In the genomic region with DNA sequence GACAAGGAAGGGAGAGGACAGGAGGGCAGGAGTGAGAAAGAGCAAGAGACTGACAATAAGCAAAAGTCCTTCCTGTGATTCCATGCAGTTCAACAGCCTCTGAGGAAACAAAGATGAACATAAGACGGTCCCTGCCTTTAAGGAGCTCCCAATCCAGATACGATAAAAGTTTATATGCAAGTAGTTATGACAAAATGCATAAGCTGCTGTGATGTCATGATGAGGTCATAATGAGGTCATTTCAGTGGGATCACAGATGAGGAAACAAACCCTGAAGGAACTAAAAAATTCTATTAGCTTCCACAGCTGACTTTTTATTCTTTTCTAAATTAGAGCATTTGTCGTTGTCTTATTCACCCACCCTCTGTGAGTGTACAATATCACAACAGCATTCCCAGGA, we compare ENCODE assay signal across 24 cellular contexts.
DNase-seq lines count a peak whose midpoint lies in the region; ATAC-seq, FAIRE-seq and TF ChIP-seq lines count a peak whose summit lies in the region.
"Had no signal": no experiment of that assay in that cellular context is flagged by ENCODE, and none has a peak within 500 bp of the region (broad histone marks: within the 10 kb centered on the region; RNA-seq: fewer than 3 reads in every experiment).

No MANE protein-coding gene starts in this region.

- intact Hi-C loops in endothelial cell of umbilical vein (cut with micrococcal nuclease): no loop called here
- intact Hi-C loops in Caco-2 (cut with micrococcal nuclease; ENCODE audit: unreplicated experiment): no loop called here

- H3K4me3 Mint-ChIP-seq in T-helper 1 cell treated with Interleukin-12 subunit alpha and Interleukin-12 subunit beta and Interleukin-4 antibody, amounts not matched to agents 30 μg/mL and 1 μg/mL, for 36 hours: no peak overlapping the region
- H3K4me3 Mint-ChIP-seq in T-helper 17 cell (no peak overlapping the region), Caco-2 (ENCODE audit: unreplicated experiment) (no peak overlapping the region)
- H3K4me3 Mint-ChIP-seq: CD4-positive, alpha-beta memory T cell; GM23338 had no signal

- H3K9me1 ChIP-seq in endothelial cell of umbilical vein (replicated peaks; ENCODE audit: control insufficient read depth, extremely low read depth, insufficient read depth, low read length): no peaks in the 10 kb centered on the region

- DNase-seq in T-helper 1 cell (no peak), NB4 (ENCODE audit: low read depth) (peak; percentile 6), T-helper 17 cell (no peak), endothelial cell of umbilical vein (ENCODE audit: low read depth, low spot score) (no peak), Caco-2 (no peak), retina (no peak), NCI-H510A (lab: John Stamatoyannopoulos, UW) (no peak)
- DNase-seq: 8988T; ACHN; AML-193; BE2C; CD4-positive, alpha-beta memory T cell; COR-L47; DMS53; DMS79 treated with DMSO at 0.1 percent for 48 hours; GF-D8 had no signal

- CTCF ChIA-PET in endothelial cell of umbilical vein (lab: Charles Lee): no interaction called here
- CTCF ChIA-PET in Caco-2 (lab: Charles Lee): no interaction called here

- no peak for FAIRE-seq in endothelial cell of umbilical vein (lab: Jason Lieb, UNC)
- FAIRE-seq: A549, GM12891, GM18507, H54 had no signal

- no TSS peak for BruUV-seq in endothelial cell of umbilical vein (replicated peaks; lab: Mats Ljungman, UMichigan)
- BruUV-seq in Caco-2 (replicated peaks; lab: Mats Ljungman, UMichigan): no TSS peak

- TF ChIP-seq POLR2A in NB4 (IDR thresholded peaks at IDR 0.05; ENCODE audit: extremely low read depth, insufficient read length) (no peak), endothelial cell of umbilical vein (IDR thresholded peaks at IDR 0.05; ENCODE audit: low read depth, low read length) (no peak)

- no peak for ATAC-seq in T-helper 17 cell
- ATAC-seq: A549, GM23338 had no signal

- H3K27ac Mint-ChIP-seq in T-helper 1 cell treated with Interleukin-12 subunit alpha and Interleukin-12 subunit beta and Interleukin-4 antibody, amounts not matched to agents 30 μg/mL and 1 μg/mL, for 36 hours: peak overlapping the region; percentile 9
- peak overlapping the region; percentile 56 for H3K27ac Mint-ChIP-seq in T-helper 17 cell
- no peak overlapping the region for H3K27ac Mint-ChIP-seq in Caco-2 (ENCODE audit: unreplicated experiment)
- H3K27ac Mint-ChIP-seq: GM23338 had no signal

- H4K20me1 ChIP-seq in endothelial cell of umbilical vein (replicated peaks; ENCODE audit: control insufficient read depth, extremely low read depth, insufficient read depth, low read length): no peaks in the 10 kb centered on the region
- H4K20me1 ChIP-seq: BLaER1 treated with 17β-estradiol and CSF1 and Interleukin-3, amounts not matched to agents 10 nM and 100 nM had no signal

- H3K4me1 ChIP-seq in endothelial cell of umbilical vein (ENCODE audit: control insufficient read depth, extremely low read depth, insufficient read depth, low read length) (no peaks in the 10 kb centered on the region), Caco-2 (no peaks in the 10 kb centered on the region)
- H3K4me1 ChIP-seq: A549, BE2C had no signal

- no peaks in the 10 kb centered on the region for H3K9me3 Mint-ChIP-seq in T-helper 1 cell treated with Interleukin-12 subunit alpha and Interleukin-12 subunit beta and Interleukin-4 antibody, amounts not matched to agents 30 μg/mL and 1 μg/mL, for 36 hours
- no peaks in the 10 kb centered on the region for H3K9me3 Mint-ChIP-seq in Caco-2 (ENCODE audit: unreplicated experiment)
- H3K9me3 Mint-ChIP-seq: GM23338 had no signal

- peaks cover 17% of the 10 kb centered on the region for H3K27me3 Mint-ChIP-seq in T-helper 1 cell treated with Interleukin-12 subunit alpha and Interleukin-12 subunit beta and Interleukin-4 antibody, amounts not matched to agents 30 μg/mL and 1 μg/mL, for 36 hours (ENCODE audit: low read depth)
- H3K27me3 Mint-ChIP-seq in T-helper 17 cell (peaks cover 2% of the 10 kb centered on the region), Caco-2 (ENCODE audit: insufficient read depth, unreplicated experiment) (no peaks in the 10 kb centered on the region)
- H3K27me3 Mint-ChIP-seq: CD4-positive, alpha-beta memory T cell had no signal

- H3K4me3 ChIP-seq in NB4 (ENCODE audit: low read depth, low read length) (no peak overlapping the region), endothelial cell of umbilical vein (replicated peaks in 1 of 3; ENCODE audit: insufficient read depth in 1 of 3, low read depth in 1 of 3, low read length in 3 of 3) (no peak overlapping the region), Caco-2 (ENCODE audit: low read depth, low read length) (no peak overlapping the region)
- H3K4me3 ChIP-seq: A549; BLaER1 treated with 17β-estradiol and CSF1 and Interleukin-3, amounts not matched to agents 10 nM and 100 nM; GM23338; HAP-1 had no signal

- no peak overlapping the region for H3K27ac ChIP-seq in endothelial cell of umbilical vein (ENCODE audit: insufficient read depth, low read depth, low read length)
- H3K27ac ChIP-seq: A549; BLaER1 treated with 17β-estradiol and CSF1 and Interleukin-3, amounts not matched to agents 10 nM and 100 nM had no signal

- H3K9me3 ChIP-seq in T-helper 17 cell (ENCODE audit: control insufficient read depth, low read length, poor library complexity, severe bottlenecking) (no peaks in the 10 kb centered on the region), endothelial cell of umbilical vein (replicated peaks; ENCODE audit: control insufficient read depth, insufficient read depth, low read length) (no peaks in the 10 kb centered on the region), Caco-2 (no peaks in the 10 kb centered on the region)
- H3K9me3 ChIP-seq: A549; BE2C; BLaER1 treated with 17β-estradiol and CSF1 and Interleukin-3, amounts not matched to agents 10 nM and 100 nM; HAP-1 had no signal

- TF ChIP-seq CTCF in NB4 (IDR thresholded peaks at IDR 0.05; ENCODE audit: low read depth, low read length) (no peak), endothelial cell of umbilical vein (IDR thresholded peaks at IDR 0.05; ENCODE audit: extremely low read depth in 1 of 2, insufficient read depth in 1 of 2, low read depth in 1 of 2, low read length in 2 of 2) (no peak), Caco-2 (IDR thresholded peaks at IDR 0.05; ENCODE audit: insufficient read depth in 1 of 2, low read depth in 1 of 2, low read length in 1 of 2, severe bottlenecking in 1 of 2, unreplicated experiment in 1 of 2) (no peak)

- H3K36me3 ChIP-seq in endothelial cell of umbilical vein (ENCODE audit: control insufficient read depth in 2 of 2, extremely low read depth in 1 of 2, insufficient read depth in 2 of 2, low read length in 2 of 2) (no peaks in the 10 kb centered on the region), Caco-2 (ENCODE audit: control insufficient read depth, insufficient read depth, low read length) (no peaks in the 10 kb centered on the region)
- H3K36me3 ChIP-seq: BE2C; BLaER1 treated with 17β-estradiol and CSF1 and Interleukin-3, amounts not matched to agents 10 nM and 100 nM; HAP-1 had no signal

- H3K4me2 ChIP-seq in endothelial cell of umbilical vein (ENCODE audit: insufficient read depth, low read length): no peak overlapping the region
- H3K4me2 ChIP-seq: A549; BLaER1 treated with 17β-estradiol and CSF1 and Interleukin-3, amounts not matched to agents 10 nM and 100 nM; GM23338 had no signal

- H3K27me3 ChIP-seq in endothelial cell of umbilical vein (ENCODE audit: control insufficient read depth in 2 of 2, insufficient read depth in 2 of 2, low read length in 2 of 2) (no peaks in the 10 kb centered on the region), Caco-2 (replicated peaks; ENCODE audit: control insufficient read depth, insufficient read depth, low read length) (no peaks in the 10 kb centered on the region)
- H3K27me3 ChIP-seq: BE2C; BLaER1 treated with 17β-estradiol and CSF1 and Interleukin-3, amounts not matched to agents 10 nM and 100 nM had no signal

- POLR2A ChIA-PET in endothelial cell of umbilical vein (lab: Charles Lee): interaction anchor here (0.6 kb wide), 1 partner anchor 565 kb away, joined by 3 read pairs; no protein-coding TSS in a partner anchor
- POLR2A ChIA-PET in Caco-2 (lab: Charles Lee): no interaction called here

- H3K36me3 Mint-ChIP-seq in T-helper 1 cell treated with Interleukin-12 subunit alpha and Interleukin-12 subunit beta and Interleukin-4 antibody, amounts not matched to agents 30 μg/mL and 1 μg/mL, for 36 hours (ENCODE audit: low read depth): no peaks in the 10 kb centered on the region
- H3K36me3 Mint-ChIP-seq in T-helper 17 cell (ENCODE audit: low read depth) (no peaks in the 10 kb centered on the region), Caco-2 (ENCODE audit: insufficient read depth, unreplicated experiment) (no peaks in the 10 kb centered on the region)
- H3K36me3 Mint-ChIP-seq: CD4-positive, alpha-beta memory T cell had no signal

- no peaks in the 10 kb centered on the region for H3K79me2 ChIP-seq in endothelial cell of umbilical vein (ENCODE audit: control insufficient read depth, insufficient read depth, low read length)

- dilution Hi-C loops in endothelial cell of umbilical vein (cut with MboI; ENCODE audit: extremely low pct_ligation_motif_present, low sequenced_read_pairs): no loop called here

- H3K4me1 Mint-ChIP-seq in T-helper 1 cell treated with Interleukin-12 subunit alpha and Interleukin-12 subunit beta and Interleukin-4 antibody, amounts not matched to agents 30 μg/mL and 1 μg/mL, for 36 hours (ENCODE audit: low read depth): peaks cover 2% of the 10 kb centered on the region
- H3K4me1 Mint-ChIP-seq in T-helper 17 cell (no peaks in the 10 kb centered on the region), Caco-2 (ENCODE audit: low read depth, unreplicated experiment) (no peaks in the 10 kb centered on the region)
- H3K4me1 Mint-ChIP-seq: CD4-positive, alpha-beta memory T cell had no signal

- H2AFZ ChIP-seq in endothelial cell of umbilical vein (ENCODE audit: low read depth, low read length): no peak overlapping the region
- H2AFZ ChIP-seq: GM23338 had no signal

- H3K9ac ChIP-seq in endothelial cell of umbilical vein (replicated peaks; ENCODE audit: extremely low read depth, insufficient read depth, low read length): no peak overlapping the region
- H3K9ac ChIP-seq: BLaER1 treated with 17β-estradiol and CSF1 and Interleukin-3, amounts not matched to agents 10 nM and 100 nM had no signal

TF ChIP-seq in endothelial cell of umbilical vein, 7 proteins besides CTCF, POLR2A, EP300 and RAD21:
- TF ChIP-seq, protein P1, sequence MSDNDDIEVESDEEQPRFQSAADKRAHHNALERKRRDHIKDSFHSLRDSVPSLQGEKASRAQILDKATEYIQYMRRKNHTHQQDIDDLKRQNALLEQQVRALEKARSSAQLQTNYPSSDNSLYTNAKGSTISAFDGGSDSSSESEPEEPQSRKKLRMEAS (IDR thresholded peaks at IDR 0.05; ENCODE audit: insufficient read depth, insufficient read length): no peak
- peak; percentile 36 for TF ChIP-seq JUN (IDR thresholded peaks at IDR 0.05; ENCODE audit: borderline replicate concordance, insufficient read depth, insufficient read length, low read depth)
